Comparison of ENCODE assay signal across 11 cellular contexts in genomic region chr1:228226956-228227791, GRCh38. TPM values are rescaled to one million over a fixed set of nuclear protein-coding genes. Genes with fewer than 3 reads are reported as not detected.
A peak's percentile ranks its signal among the peaks of the same experiment; 100 is the strongest.
DNase-seq lines count a peak whose midpoint lies in the region; ATAC-seq and TF ChIP-seq lines count a peak whose summit lies in the region.
"Had no signal": no experiment of that assay in that cellular context is flagged by ENCODE, and none has a peak within 500 bp of the region (broad histone marks: within the 10 kb centered on the region; RNA-seq: fewer than 3 reads in every experiment).

No MANE protein-coding gene starts in this region.

- peaks cover 2% of the 10 kb centered on the region for H3K36me3 ChIP-seq in smooth muscle cell (ENCODE audit: low read depth)
- H3K36me3 ChIP-seq: SJCRH30 had no signal

- POLR2A ChIA-PET in activated CD4-positive, alpha-beta T cell treated with anti-CD3 and anti-CD28 coated beads for 36 hours (lab: Charles Lee), result no interaction called here

- H3K9me3 ChIP-seq in smooth muscle cell (replicated peaks; ENCODE audit: low read depth), result no peaks in the 10 kb centered on the region
- H3K9me3 ChIP-seq: SJCRH30 had no signal

- H3K9ac ChIP-seq in smooth muscle cell (ENCODE audit: low read depth), result no peak overlapping the region

- no peak overlapping the region for H3K27ac ChIP-seq in smooth muscle cell (ENCODE audit: low read depth)
- H3K27ac ChIP-seq: SJCRH30 had no signal

- H3K9me3 Mint-ChIP-seq in activated CD4-positive, alpha-beta T cell treated with anti-CD3 and anti-CD28 coated beads for 36 hours (ENCODE audit: low read depth), result peaks cover 13% of the 10 kb centered on the region

- H2AFZ ChIP-seq in smooth muscle cell (ENCODE audit: low read depth), result no peak overlapping the region

- H3K27ac Mint-ChIP-seq in activated CD4-positive, alpha-beta T cell treated with anti-CD3 and anti-CD28 coated beads for 36 hours, result no peak overlapping the region
- H3K27ac Mint-ChIP-seq: B cell had no signal

- H3K36me3 Mint-ChIP-seq in activated CD4-positive, alpha-beta T cell treated with anti-CD3 and anti-CD28 coated beads for 36 hours (ENCODE audit: low read depth), result peaks cover 59% of the 10 kb centered on the region

- TF ChIP-seq CTCF in fibroblast of pulmonary artery (IDR thresholded peaks at IDR 0.05; ENCODE audit: low read length, missing control alignments) (peak; percentile 32), smooth muscle cell (IDR thresholded peaks at IDR 0.05; ENCODE audit: borderline replicate concordance, insufficient read depth, poor library complexity, severe bottlenecking) (peak; percentile 5)

- H3K4me2 ChIP-seq in smooth muscle cell, result no peak overlapping the region

- no peaks in the 10 kb centered on the region for H3K27me3 Mint-ChIP-seq in activated CD4-positive, alpha-beta T cell treated with anti-CD3 and anti-CD28 coated beads for 36 hours
- H3K27me3 Mint-ChIP-seq: B cell had no signal

- no peaks in the 10 kb centered on the region for H3K4me1 Mint-ChIP-seq in activated CD4-positive, alpha-beta T cell treated with anti-CD3 and anti-CD28 coated beads for 36 hours

- H3K4me3 ChIP-seq in fibroblast of pulmonary artery (replicated peaks; ENCODE audit: low read depth, low read length), result no peak overlapping the region
- no peak overlapping the region for H3K4me3 ChIP-seq in smooth muscle cell
- H3K4me3 ChIP-seq: SJCRH30 had no signal

- H3K4me1 ChIP-seq in smooth muscle cell (ENCODE audit: low read depth), result no peaks in the 10 kb centered on the region

- peak; percentile 79 for DNase-seq in SIG-M5 treated with dmso at 0.1 percent for 504 hours (lab: John Stamatoyannopoulos, UW; ENCODE audit: unreplicated experiment)
- DNase-seq in SIG-M5 (lab: John Stamatoyannopoulos, UW), result no peak
- DNase-seq in RKO (ENCODE audit: low spot score), result peak; percentile 13
- peak; percentile 16 for DNase-seq in fibroblast of pulmonary artery (ENCODE audit: low read depth)
- no peak for DNase-seq in smooth muscle cell (lab: John Stamatoyannopoulos, UW; ENCODE audit: unreplicated experiment)
- no peak for DNase-seq in activated CD4-positive, CD25-positive, alpha-beta regulatory T cell treated with anti-CD3 and anti-CD28 coated beads, Interleukin-2, amount 50 U/mL, for 72 hours
- DNase-seq in activated CD4-positive, alpha-beta T cell treated with anti-CD3 and anti-CD28 coated beads for 36 hours, result no peak
- no peak for DNase-seq in activated gamma-delta T cell (lab: John Stamatoyannopoulos, UW)
- DNase-seq: amniotic stem cell had no signal

- intact Hi-C loops in activated CD4-positive, alpha-beta T cell treated with anti-CD3 and anti-CD28 coated beads for 36 hours (cut with DNase I, micrococcal nuclease), result no loop called here

- no peaks in the 10 kb centered on the region for H3K27me3 ChIP-seq in smooth muscle cell (ENCODE audit: low read depth)
- H3K27me3 ChIP-seq: SJCRH30 had no signal

- WGBS in smooth muscle cell (ENCODE audit: low lambda C conversion rate), result 74% methylated on average over 10 of the region's 10 CpGs

- H3K4me3 Mint-ChIP-seq in activated CD4-positive, alpha-beta T cell treated with anti-CD3 and anti-CD28 coated beads for 36 hours, result no peak overlapping the region
- H3K4me3 Mint-ChIP-seq: B cell had no signal

- CTCF ChIA-PET in activated CD4-positive, alpha-beta T cell treated with anti-CD3 and anti-CD28 coated beads for 36 hours (lab: Charles Lee), result no interaction called here

- no peaks in the 10 kb centered on the region for H3K79me2 ChIP-seq in smooth muscle cell (ENCODE audit: low read depth)

- H4K20me1 ChIP-seq in smooth muscle cell (ENCODE audit: low read depth), result no peaks in the 10 kb centered on the region

- no peak for ATAC-seq in activated CD4-positive, alpha-beta T cell treated with anti-CD3 and anti-CD28 coated beads for 36 hours

- H3F3A ChIP-seq in smooth muscle cell (ENCODE audit: low read depth), result no peaks in the 10 kb centered on the region

RNA-seq across cellular contexts. Expression of gene OBSCN, which starts 19.3 kb away (rescaled TPM):
- total RNA-seq in smooth muscle cell, result 10.6 and 15.1 TPM in 2 replicates
- polyA plus RNA-seq in smooth muscle cell, result 3.8 and 10.7 TPM in 2 replicates
- total RNA-seq in activated CD4-positive, alpha-beta T cell treated with anti-CD3 and anti-CD28 coated beads for 36 hours, result 10 to 100 TPM; 20.0 to 20.5 TPM

Comparison
In these comparisons a context has a peak if more than half of its experiments do, and no peak if none do; other contexts are left out.
1. DNase-seq: peak in SIG-M5 treated with dmso at 0.1 percent for 504 hours (single experiment), RKO (single experiment) and fibroblast of pulmonary artery (single experiment); none in SIG-M5 (single experiment), smooth muscle cell (single experiment), activated CD4-positive, CD25-positive, alpha-beta regulatory T cell treated with anti-CD3 and anti-CD28 coated beads, Interleukin-2, amount 50 U/mL, for 72 hours (single experiment), activated CD4-positive, alpha-beta T cell treated with anti-CD3 and anti-CD28 coated beads for 36 hours (single experiment) and activated gamma-delta T cell (single experiment).